13 cellular contexts compared by ENCODE assay signal in genomic region chr18:26356045-26356785, GRCh38.
DNase-seq lines count a peak whose midpoint lies in the region; ATAC-seq and TF ChIP-seq lines count a peak whose summit lies in the region.
"Had no signal": no experiment of that assay in that cellular context is flagged by ENCODE, and none has a peak within 500 bp of the region (broad histone marks: within the 10 kb centered on the region; RNA-seq: fewer than 3 reads in every experiment).

No MANE protein-coding gene starts in this region.

- peak; percentile 59 for ATAC-seq in GM19438 (IDR thresholded peaks at IDR 0.05; ENCODE audit: low read depth, unreplicated experiment)
- peak; percentile 56 for ATAC-seq in HG02759 (IDR thresholded peaks at IDR 0.05; ENCODE audit: unreplicated experiment)
- peak; percentile 46 for ATAC-seq in HG03469 (IDR thresholded peaks at IDR 0.05; ENCODE audit: unreplicated experiment)
- ATAC-seq: activated T-helper 17 cell treated with anti-CD3 and anti-CD28 coated beads, Interleukin-2, amount 50 U/mL, for 72 hours; body of pancreas had no signal

- no peak overlapping the region for H3K27ac Mint-ChIP-seq in mesothelial cell of epicardium
- H3K27ac Mint-ChIP-seq: activated CD4-positive, alpha-beta T cell treated with anti-CD3 and anti-CD28 coated beads, Interleukin-2, amount 10 ng/mL, durations not matched to agents 24 days and 14 days; activated T-helper 17 cell treated with anti-CD3 and anti-CD28 coated beads, Interleukin-2, amount 50 U/mL, for 72 hours had no signal

- no peak for TF ChIP-seq CTCF in GM13977 (IDR thresholded peaks at IDR 0.05; ENCODE audit: extremely low read depth, insufficient read depth, missing control alignments)
- no peak for TF ChIP-seq CTCF in mesothelial cell of epicardium (IDR thresholded peaks at IDR 0.05; ENCODE audit: unreplicated experiment)

- H3K9me3 Mint-ChIP-seq in mesothelial cell of epicardium: peaks cover 1% of the 10 kb centered on the region
- H3K9me3 Mint-ChIP-seq: activated T-helper 17 cell treated with anti-CD3 and anti-CD28 coated beads, Interleukin-2, amount 50 U/mL, for 72 hours had no signal

- no peak overlapping the region for H3K4me3 Mint-ChIP-seq in mesothelial cell of epicardium
- H3K4me3 Mint-ChIP-seq: activated CD4-positive, alpha-beta T cell treated with anti-CD3 and anti-CD28 coated beads, Interleukin-2, amount 10 ng/mL, durations not matched to agents 24 days and 14 days; activated T-helper 17 cell treated with anti-CD3 and anti-CD28 coated beads, Interleukin-2, amount 50 U/mL, for 72 hours had no signal

- peaks cover 4% of the 10 kb centered on the region for H3K4me1 Mint-ChIP-seq in mesothelial cell of epicardium
- H3K4me1 Mint-ChIP-seq: activated CD4-positive, alpha-beta T cell treated with anti-CD3 and anti-CD28 coated beads, Interleukin-2, amount 10 ng/mL, durations not matched to agents 24 days and 14 days; activated T-helper 17 cell treated with anti-CD3 and anti-CD28 coated beads, Interleukin-2, amount 50 U/mL, for 72 hours had no signal

- no peaks in the 10 kb centered on the region for H3K27me3 Mint-ChIP-seq in mesothelial cell of epicardium (ENCODE audit: low read depth)
- H3K27me3 Mint-ChIP-seq: activated CD4-positive, alpha-beta T cell treated with anti-CD3 and anti-CD28 coated beads, Interleukin-2, amount 10 ng/mL, durations not matched to agents 24 days and 14 days; activated T-helper 17 cell treated with anti-CD3 and anti-CD28 coated beads, Interleukin-2, amount 50 U/mL, for 72 hours had no signal

- H3K36me3 Mint-ChIP-seq in mesothelial cell of epicardium: no peaks in the 10 kb centered on the region

- DNase-seq in GM13977 (ENCODE audit: low spot score) (peak; percentile 16), GOT3 (lab: John Stamatoyannopoulos, UW) (no peak), occipital lobe (lab: John Stamatoyannopoulos, UW) (no peak), mesothelial cell of epicardium (ENCODE audit: low spot score in 2 of 2, unreplicated experiment in 2 of 2) (no peak), KG1 (lab: John Stamatoyannopoulos, UW) (no peak)
- DNase-seq: activated CD4-positive, alpha-beta T cell treated with anti-CD3 and anti-CD28 coated beads, Interleukin-2, amount 10 ng/mL, durations not matched to agents 24 days and 14 days; body of pancreas; foreskin melanocyte; stimulated activated naive CD4-positive, alpha-beta T cell had no signal

- in situ Hi-C loops in GM13977 (cut with MboI; ENCODE audit: low pct_unique_long_range_greater_than_20kb, low sequenced_read_pairs, unreplicated experiment): no loop called here
